27 cellular contexts compared by ENCODE assay signal in genomic region chr3:51962854-51963530, GRCh38. TPM values are rescaled to one million over a fixed set of nuclear protein-coding genes. Genes with fewer than 3 reads are reported as not detected.
DNase-seq lines count a peak whose midpoint lies in the region; TF ChIP-seq lines count a peak whose summit lies in the region.
"Had no signal": no experiment of that assay in that cellular context is flagged by ENCODE, and none has a peak within 500 bp of the region (broad histone marks: within the 10 kb centered on the region; RNA-seq: fewer than 3 reads in every experiment).

No MANE protein-coding gene starts in this region.

- H3K9me3 Mint-ChIP-seq in osteocyte (ENCODE audit: unreplicated experiment), result no peaks in the 10 kb centered on the region
- H3K9me3 Mint-ChIP-seq: activated CD4-positive, alpha-beta memory T cell treated with anti-CD3 and anti-CD28 coated beads for 36 hours; activated naive CD4-positive, alpha-beta T cell treated with anti-CD3 and anti-CD28 coated beads, Interleukin-2, amount 10 ng/mL, durations not matched to agents 7 days and 5 days; CD8-positive, alpha-beta T cell; HFFc6; mesothelial cell of epicardium; neural progenitor cell; stimulated activated memory B cell treated with anti-CD40 and anti-IgM and Interleukin-4, amounts not matched to agents 10 μg/mL and 1 μg/mL and 100 μg/mL, for 72 hours had no signal

- intact Hi-C loops in dorsolateral prefrontal cortex (cut with DNase I), result no loop called here
- intact Hi-C loops in stomach (cut with DNase I; ENCODE audit: low total_unique reads), result no loop called here

- DNase-seq in NCI-H82 treated with DMSO at 0.1 percent for 48 hours (lab: John Stamatoyannopoulos, UW; ENCODE audit: unreplicated experiment), result peak; percentile 49
- peak in 1 of 10 donors; percentile 48 for DNase-seq in dorsolateral prefrontal cortex
- peak; percentile 12 for DNase-seq in iris pigment epithelial cell (ENCODE audit: low read depth)
- DNase-seq in stomach, result no peak
- no peak for DNase-seq in osteocyte (ENCODE audit: extremely low spot score, unreplicated experiment)
- DNase-seq in stimulated activated CD8-positive, alpha-beta memory T cell treated with anti-CD3 and anti-CD28 coated beads, Interleukin-4, amount 100 ng/mL, for 48 hours, result no peak
- no peak for DNase-seq in tibial nerve (ENCODE audit: low spot score in 2 of 2)
- DNase-seq: activated CD4-positive, alpha-beta memory T cell treated with anti-CD3 and anti-CD28 coated beads for 36 hours; activated naive CD4-positive, alpha-beta T cell treated with anti-CD3 and anti-CD28 coated beads, Interleukin-2, amount 10 ng/mL, durations not matched to agents 7 days and 5 days; activated T-cell treated with anti-CD3 and anti-CD28 coated beads, Interleukin-2, amount 50 U/mL, for 1 hour; cortex of kidney; DMS79 treated with DMSO at 0.1 percent for 48 hours; HFFc6; Karpas-422; kidney glomerular epithelial cell; NCI-H1105 treated with DMSO at 0.1 percent for 48 hours; NCI-H526 treated with DMSO at 0.1 percent for 48 hours; PC-3; T-helper 17 cell; upper lobe of left lung had no signal

- no peak for TF ChIP-seq POLR2A in stomach (IDR thresholded peaks at IDR 0.05)
- TF ChIP-seq POLR2A in tibial nerve (IDR thresholded peaks at IDR 0.05), result no peak

- peak overlapping the region in 3 of 59 donors; percentile 0 to 20 (median 8) for H3K4me3 ChIP-seq in dorsolateral prefrontal cortex
- H3K4me3 ChIP-seq in stomach, result no peak overlapping the region
- H3K4me3 ChIP-seq in tibial nerve, result no peak overlapping the region
- H3K4me3 ChIP-seq: neural progenitor cell, upper lobe of left lung had no signal

- H3K36me3 Mint-ChIP-seq in osteocyte (ENCODE audit: unreplicated experiment), result peaks cover 3% of the 10 kb centered on the region
- H3K36me3 Mint-ChIP-seq: activated naive CD4-positive, alpha-beta T cell treated with anti-CD3 and anti-CD28 coated beads, Interleukin-2, amount 10 ng/mL, durations not matched to agents 7 days and 5 days had no signal

- TF ChIP-seq EP300 in stomach (IDR thresholded peaks at IDR 0.05) (no peak), tibial nerve (IDR thresholded peaks at IDR 0.05) (no peak)

- no peak overlapping the region for H3K4me3 Mint-ChIP-seq in osteocyte (ENCODE audit: unreplicated experiment)
- H3K4me3 Mint-ChIP-seq: activated CD4-positive, alpha-beta memory T cell treated with anti-CD3 and anti-CD28 coated beads for 36 hours; activated naive CD4-positive, alpha-beta T cell treated with anti-CD3 and anti-CD28 coated beads, Interleukin-2, amount 10 ng/mL, durations not matched to agents 7 days and 5 days; CD8-positive, alpha-beta T cell; HFFc6; mesothelial cell of epicardium; neural progenitor cell; stimulated activated memory B cell treated with anti-CD40 and anti-IgM and Interleukin-4, amounts not matched to agents 10 μg/mL and 1 μg/mL and 100 μg/mL, for 72 hours; T-helper 17 cell had no signal

- H3K27ac ChIP-seq in dorsolateral prefrontal cortex, result peak overlapping the region in 55 of 59 donors; percentile 21 to 99 (median 97)
- H3K27ac ChIP-seq in stomach, result peak overlapping the region in 3 of 5 donors; percentile 2 to 52 (median 7)
- peak overlapping the region in 2 of 4 donors; percentile 95 to 99 for H3K27ac ChIP-seq in tibial nerve
- H3K27ac ChIP-seq: neural progenitor cell, upper lobe of left lung, VCaP had no signal

- H3K4me1 ChIP-seq in stomach (peaks cover 19 to 60% (median 43%) of the 10 kb centered on the region in 4 donors), tibial nerve (peaks cover 0 to 63% (median 28%) of the 10 kb centered on the region in 4 donors)

- TF ChIP-seq CTCF in dorsolateral prefrontal cortex (IDR thresholded peaks at IDR 0.05 in 54 of 56, conservative IDR thresholded peaks at IDR 0.05 in 2 of 56; ENCODE audit: low read depth in 1 of 56, partially characterized antibody in 56 of 56), result no peak
- TF ChIP-seq CTCF in stomach (IDR thresholded peaks at IDR 0.05), result no peak
- no peak for TF ChIP-seq CTCF in osteocyte (IDR thresholded peaks at IDR 0.05)
- TF ChIP-seq CTCF in tibial nerve (IDR thresholded peaks at IDR 0.05), result no peak

- no peaks in the 10 kb centered on the region for H3K27me3 Mint-ChIP-seq in osteocyte (ENCODE audit: unreplicated experiment)
- H3K27me3 Mint-ChIP-seq: activated CD4-positive, alpha-beta memory T cell treated with anti-CD3 and anti-CD28 coated beads for 36 hours; stimulated activated memory B cell treated with anti-CD40 and anti-IgM and Interleukin-4, amounts not matched to agents 10 μg/mL and 1 μg/mL and 100 μg/mL, for 72 hours; T-helper 17 cell had no signal

- no peaks in the 10 kb centered on the region for H3K9me3 ChIP-seq in stomach
- no peaks in the 10 kb centered on the region for H3K9me3 ChIP-seq in tibial nerve
- H3K9me3 ChIP-seq: upper lobe of left lung had no signal

- H3K27me3 ChIP-seq in dorsolateral prefrontal cortex (no peaks in the 10 kb centered on the region), stomach (peaks cover 0 to 5% (median 0%) of the 10 kb centered on the region in 3 donors), tibial nerve (no peaks in the 10 kb centered on the region)

- H3K36me3 ChIP-seq in stomach (peaks cover 0 to 33% (median 30%) of the 10 kb centered on the region in 4 donors), tibial nerve (peaks cover 0 to 39% (median 0%) of the 10 kb centered on the region in 3 donors)
- H3K36me3 ChIP-seq: neural progenitor cell had no signal

- WGBS in stomach, 5 donors, result 83 to 89% (median 86%) methylated on average over 3 to 6 of the region's 6 CpGs
- 33 to 59% methylated on average over 5 to 6 of the region's 6 CpGs for WGBS in tibial nerve, 2 donors

- H3K4me1 Mint-ChIP-seq in osteocyte (ENCODE audit: unreplicated experiment), result peaks cover 19% of the 10 kb centered on the region

- no peak overlapping the region for H3K27ac Mint-ChIP-seq in osteocyte (ENCODE audit: unreplicated experiment)
- H3K27ac Mint-ChIP-seq: activated CD4-positive, alpha-beta memory T cell treated with anti-CD3 and anti-CD28 coated beads for 36 hours; activated naive CD4-positive, alpha-beta T cell treated with anti-CD3 and anti-CD28 coated beads, Interleukin-2, amount 10 ng/mL, durations not matched to agents 7 days and 5 days; CD8-positive, alpha-beta T cell; HFFc6; mesothelial cell of epicardium; neural progenitor cell; stimulated activated memory B cell treated with anti-CD40 and anti-IgM and Interleukin-4, amounts not matched to agents 10 μg/mL and 1 μg/mL and 100 μg/mL, for 72 hours; T-helper 17 cell had no signal

RNA-seq across cellular contexts. Expression of gene PCBP4, which starts 4.3 kb away (rescaled TPM):
- 100 to 1,000 TPM in 87 of 120 experiments, 10 to 100 TPM in 33; 59.6 to 285 (median 112) TPM for total RNA-seq in dorsolateral prefrontal cortex
- 100 to 1,000 TPM in 1 of 5 donors, 10 to 100 TPM in 4; 12.5 to 122 (median 25.1) TPM for total RNA-seq in stomach
- 10 to 100 TPM; 26.5 to 54.9 (median 33.5) TPM for polyA plus RNA-seq in stomach
- total RNA-seq in osteocyte, result 47.5 and 50.8 TPM in 2 replicates
- total RNA-seq in tibial nerve, result 1,000 to 10,000 TPM in 2 of 4 donors, 100 to 1,000 TPM in 2; 838 to 1,216 (median 1,000) TPM

RNA-seq across cellular contexts. Expression of gene GPR62, which starts 7.8 kb away (rescaled TPM):
- total RNA-seq in dorsolateral prefrontal cortex (10 to 100 TPM in 82 of 120 experiments, 1 to 10 TPM in 38; 2.6 to 62.5 (median 12.7) TPM), stomach (not detected), osteocyte (not detected in 2 replicates), tibial nerve (1 to 10 TPM in 1 of 4 donors, under 1 TPM in 1, not detected in 2; 0.87 to 1.0 TPM)
- polyA plus RNA-seq in stomach, result under 1 TPM in 1 of 3 donors, not detected in 2; 0.25 TPM
- total RNA-seq: activated CD4-positive, alpha-beta memory T cell treated with anti-CD3 and anti-CD28 coated beads for 36 hours; CD8-positive, alpha-beta T cell; PC-3; renal cortical epithelial cell; SK-MEL-5; T-helper 17 cell; upper lobe of left lung had no signal

RNA-seq across cellular contexts. Expression of gene ABHD14B, which starts 10.9 kb away (rescaled TPM):
- 10 to 100 TPM in 117 of 120 experiments, 1 to 10 TPM in 3; 7.7 to 21.5 (median 14.8) TPM for total RNA-seq in dorsolateral prefrontal cortex
- total RNA-seq in stomach, result 10 to 100 TPM in 4 of 5 donors, 1 to 10 TPM in 1; 2.9 to 67.4 (median 28.4) TPM
- 10 to 100 TPM; 48.1 to 82.9 (median 57.3) TPM for polyA plus RNA-seq in stomach
- total RNA-seq in osteocyte, result 42.7 and 45.2 TPM in 2 replicates
- 10 to 100 TPM; 37.5 to 61.4 (median 50.0) TPM for total RNA-seq in tibial nerve

RNA-seq across cellular contexts. Expression of gene ABHD14A, which starts 11.9 kb away (rescaled TPM):
- total RNA-seq in dorsolateral prefrontal cortex (10 to 100 TPM; 31.4 to 85.8 (median 60.7) TPM), stomach (10 to 100 TPM in 2 of 5 donors, 1 to 10 TPM in 1, not detected in 2; 7.0 to 17.0 (median 14.5) TPM), osteocyte (12.2 and 14.6 TPM in 2 replicates), tibial nerve (10 to 100 TPM; 20.1 to 52.7 (median 22.6) TPM)
- polyA plus RNA-seq in stomach, result 10 to 100 TPM; 12.2 to 20.8 (median 16.3) TPM

RNA-seq across cellular contexts. Expression of gene ACY1, which starts 20.3 kb away (rescaled TPM):
- total RNA-seq in dorsolateral prefrontal cortex (10 to 100 TPM in 116 of 120 experiments, 1 to 10 TPM in 4; 8.1 to 33.2 (median 16.3) TPM), stomach (10 to 100 TPM in 3 of 5 donors, 1 to 10 TPM in 1, not detected in 1; 8.0 to 42.6 (median 31.5) TPM), osteocyte (31.0 and 40.1 TPM in 2 replicates), tibial nerve (10 to 100 TPM; 32.2 to 61.0 (median 45.6) TPM)
- 10 to 100 TPM; 32.9 to 60.6 (median 41.9) TPM for polyA plus RNA-seq in stomach

Comparison
In these comparisons a context has a peak if more than half of its experiments do, and no peak if none do; other contexts are left out.
1. DNase-seq: peak in NCI-H82 treated with DMSO at 0.1 percent for 48 hours (single experiment) and iris pigment epithelial cell (single experiment); none in stomach (single experiment), osteocyte (single experiment), stimulated activated CD8-positive, alpha-beta memory T cell treated with anti-CD3 and anti-CD28 coated beads, Interleukin-4, amount 100 ng/mL, for 48 hours (single experiment) and tibial nerve (0 of 2).